In genomic region chr4:103008875-103009729, GRCh38 we compare ENCODE assay signal across 8 cellular contexts. TPM values are rescaled to one million over a fixed set of nuclear protein-coding genes. Genes with fewer than 3 reads are reported as not detected.
DNase-seq lines count a peak whose midpoint lies in the region; ATAC-seq and TF ChIP-seq lines count a peak whose summit lies in the region.

No MANE protein-coding gene starts in this region.

- H3K4me2 ChIP-seq in PC-9: no peak overlapping the region

- no peak overlapping the region for H2AFZ ChIP-seq in PC-9

- CTCF ChIA-PET in PC-9 (lab: Charles Lee): interaction anchor here (0.7 kb wide), 1 partner anchor 261 kb away, joined by 4 read pairs; no protein-coding TSS in a partner anchor

- H3K36me3 ChIP-seq in PC-9 (ENCODE audit: low read depth): no peaks in the 10 kb centered on the region

- H3K9me3 Mint-ChIP-seq in activated CD4-positive, alpha-beta T cell treated with anti-CD3 and anti-CD28 coated beads, Interleukin-2, amount 10 ng/mL, durations not matched to agents 24 days and 14 days: peaks cover under 1% of the 10 kb centered on the region

- ATAC-seq in GM21526 (IDR thresholded peaks at IDR 0.05; ENCODE audit: low FRiP score, unreplicated experiment): peak; percentile 76

- H4K20me1 ChIP-seq in PC-9 (ENCODE audit: insufficient read depth): no peaks in the 10 kb centered on the region

- no TSS peak for BruUV-seq in PC-9 (replicated peaks; lab: Mats Ljungman, UMichigan)

- peak; percentile 83 for DNase-seq in activated CD4-positive, alpha-beta T cell treated with anti-CD3 and anti-CD28 coated beads, Interleukin-2, amount 10 ng/mL, durations not matched to agents 24 days and 14 days
- no peak for DNase-seq in activated CD4-positive, alpha-beta T cell treated with anti-CD3 and anti-CD28 coated beads, Interleukin-2, amount 50 U/mL, for 48 hours
- peak; percentile 6 for DNase-seq in HuH-7 (ENCODE audit: low spot score)
- DNase-seq in PC-9: peak in 1 of 2 experiments; percentile 52
- DNase-seq in dermis microvascular lymphatic vessel endothelial cell (ENCODE audit: low read depth in 2 of 2): peak; percentile 68 to 70
- DNase-seq in lung microvascular endothelial cell (ENCODE audit: low read depth in 2 of 2): peak; percentile 79 to 82
- DNase-seq in NCI-H524 treated with DMSO at 0.1 percent for 48 hours (lab: John Stamatoyannopoulos, UW): no peak

- H3K79me2 ChIP-seq in PC-9 (ENCODE audit: low read depth): no peaks in the 10 kb centered on the region

- no peak overlapping the region for H3K4me3 Mint-ChIP-seq in activated CD4-positive, alpha-beta T cell treated with anti-CD3 and anti-CD28 coated beads, Interleukin-2, amount 10 ng/mL, durations not matched to agents 24 days and 14 days

- no peaks in the 10 kb centered on the region for H3K36me3 Mint-ChIP-seq in activated CD4-positive, alpha-beta T cell treated with anti-CD3 and anti-CD28 coated beads, Interleukin-2, amount 10 ng/mL, durations not matched to agents 24 days and 14 days (ENCODE audit: low read depth)

- H3K9me3 ChIP-seq in PC-9 (ENCODE audit: insufficient read depth, low read depth): no peaks in the 10 kb centered on the region

- intact Hi-C loops in activated CD4-positive, alpha-beta T cell treated with anti-CD3 and anti-CD28 coated beads, Interleukin-2, amount 10 ng/mL, durations not matched to agents 24 days and 14 days (cut with micrococcal nuclease): loop anchor here (1.0 to 5.0 kb wide), 8 partner anchors 82 to 662 kb away; partner anchors contain the start of genes NFKB1 and SLC39A8
- intact Hi-C loops in PC-9 (cut with micrococcal nuclease; ENCODE audit: unreplicated experiment): loop anchor here (1.0 kb wide), 4 partner anchors 23 to 578 kb away; no protein-coding TSS in a partner anchor

- POLR2A ChIA-PET in PC-9 (lab: Charles Lee; ENCODE audit: unreplicated experiment): interaction anchor here (0.6 kb wide), 1 partner anchor 200 kb away, joined by 4 read pairs; no protein-coding TSS in a partner anchor

- H3K27me3 ChIP-seq in PC-9 (ENCODE audit: insufficient read depth, low read depth): no peaks in the 10 kb centered on the region

- H3K4me1 Mint-ChIP-seq in activated CD4-positive, alpha-beta T cell treated with anti-CD3 and anti-CD28 coated beads, Interleukin-2, amount 10 ng/mL, durations not matched to agents 24 days and 14 days: no peaks in the 10 kb centered on the region

- TF ChIP-seq CTCF in PC-9 (conservative IDR thresholded peaks at IDR 0.05): peak; percentile 64

- no peaks in the 10 kb centered on the region for H3F3A ChIP-seq in PC-9 (ENCODE audit: insufficient read depth, low read depth)

- no peak overlapping the region for H3K27ac Mint-ChIP-seq in activated CD4-positive, alpha-beta T cell treated with anti-CD3 and anti-CD28 coated beads, Interleukin-2, amount 10 ng/mL, durations not matched to agents 24 days and 14 days

- H3K27ac ChIP-seq in PC-9: no peak overlapping the region

- no peaks in the 10 kb centered on the region for H3K9me2 ChIP-seq in PC-9 (ENCODE audit: insufficient read depth)

- H3K4me3 ChIP-seq in PC-9: no peak overlapping the region

- H3K4me1 ChIP-seq in PC-9 (replicated peaks; ENCODE audit: insufficient read depth): peaks cover 10% of the 10 kb centered on the region

- peaks cover 8% of the 10 kb centered on the region for H3K27me3 Mint-ChIP-seq in activated CD4-positive, alpha-beta T cell treated with anti-CD3 and anti-CD28 coated beads, Interleukin-2, amount 10 ng/mL, durations not matched to agents 24 days and 14 days

RNA-seq across cellular contexts. Expression of gene SLC9B1, which starts 10.4 kb away (rescaled TPM):
- total RNA-seq in activated CD4-positive, alpha-beta T cell treated with anti-CD3 and anti-CD28 coated beads, Interleukin-2, amount 10 ng/mL, durations not matched to agents 24 days and 14 days: 0.23 and 0.47 TPM in 2 replicates
- total RNA-seq in PC-9 (2021) (0.60 TPM in 1 of 2 replicates, not detected in the other), dermis microvascular lymphatic vessel endothelial cell (0.13 and 0.51 TPM in 2 replicates), lung microvascular endothelial cell (0.22 and 0.40 TPM in 2 replicates)

Comparison
In these comparisons a context has a peak if more than half of its experiments do, and no peak if none do; other contexts are left out.
1. DNase-seq: peak in activated CD4-positive, alpha-beta T cell treated with anti-CD3 and anti-CD28 coated beads, Interleukin-2, amount 10 ng/mL, durations not matched to agents 24 days and 14 days (single experiment), HuH-7 (single experiment), dermis microvascular lymphatic vessel endothelial cell (2 of 2) and lung microvascular endothelial cell (2 of 2); none in activated CD4-positive, alpha-beta T cell treated with anti-CD3 and anti-CD28 coated beads, Interleukin-2, amount 50 U/mL, for 48 hours (0 of 2) and NCI-H524 treated with DMSO at 0.1 percent for 48 hours (single experiment).